Comparison of ENCODE assay signal across 8 cellular contexts in genomic region chr13:99124695-99125334, GRCh38.
A peak's percentile ranks its signal among the peaks of the same experiment; 100 is the strongest.
DNase-seq lines count a peak whose midpoint lies in the region; ATAC-seq and TF ChIP-seq lines count a peak whose summit lies in the region.

No MANE protein-coding gene starts in this region.

- ATAC-seq in GM21515 (IDR thresholded peaks at IDR 0.05; ENCODE audit: unreplicated experiment) (peak; percentile 64), omental fat pad (ENCODE audit: low FRiP score) (peak; percentile 75)

- peak; percentile 24 for DNase-seq in GM04504 (ENCODE audit: low read depth)
- peak; percentile 38 for DNase-seq in Jurkat, Clone E6-1 (ENCODE audit: low read depth, low spot score)
- peak; percentile 74 for DNase-seq in amniotic epithelial cell (ENCODE audit: low read depth)
- no peak for DNase-seq in omental fat pad (ENCODE audit: low spot score)
- DNase-seq in DMS153 treated with DMSO at 0.1 percent for 48 hours (lab: John Stamatoyannopoulos, UW; ENCODE audit: unreplicated experiment): no peak
- no peak for DNase-seq in NCI-H1092 (lab: John Stamatoyannopoulos, UW)
- no peak for DNase-seq in midbrain (lab: John Stamatoyannopoulos, UW)

- TF ChIP-seq CTCF in omental fat pad (IDR thresholded peaks at IDR 0.05): no peak

- H3K4me3 ChIP-seq in Jurkat, Clone E6-1 (ENCODE audit: low read length): no peak overlapping the region

Comparison
In these comparisons a context has a peak if more than half of its experiments do, and no peak if none do; other contexts are left out.
1. DNase-seq: peak in GM04504 (single experiment), Jurkat, Clone E6-1 (single experiment) and amniotic epithelial cell (single experiment); none in omental fat pad (single experiment), DMS153 treated with DMSO at 0.1 percent for 48 hours (single experiment), NCI-H1092 (single experiment) and midbrain (single experiment).